In the genomic region with DNA sequence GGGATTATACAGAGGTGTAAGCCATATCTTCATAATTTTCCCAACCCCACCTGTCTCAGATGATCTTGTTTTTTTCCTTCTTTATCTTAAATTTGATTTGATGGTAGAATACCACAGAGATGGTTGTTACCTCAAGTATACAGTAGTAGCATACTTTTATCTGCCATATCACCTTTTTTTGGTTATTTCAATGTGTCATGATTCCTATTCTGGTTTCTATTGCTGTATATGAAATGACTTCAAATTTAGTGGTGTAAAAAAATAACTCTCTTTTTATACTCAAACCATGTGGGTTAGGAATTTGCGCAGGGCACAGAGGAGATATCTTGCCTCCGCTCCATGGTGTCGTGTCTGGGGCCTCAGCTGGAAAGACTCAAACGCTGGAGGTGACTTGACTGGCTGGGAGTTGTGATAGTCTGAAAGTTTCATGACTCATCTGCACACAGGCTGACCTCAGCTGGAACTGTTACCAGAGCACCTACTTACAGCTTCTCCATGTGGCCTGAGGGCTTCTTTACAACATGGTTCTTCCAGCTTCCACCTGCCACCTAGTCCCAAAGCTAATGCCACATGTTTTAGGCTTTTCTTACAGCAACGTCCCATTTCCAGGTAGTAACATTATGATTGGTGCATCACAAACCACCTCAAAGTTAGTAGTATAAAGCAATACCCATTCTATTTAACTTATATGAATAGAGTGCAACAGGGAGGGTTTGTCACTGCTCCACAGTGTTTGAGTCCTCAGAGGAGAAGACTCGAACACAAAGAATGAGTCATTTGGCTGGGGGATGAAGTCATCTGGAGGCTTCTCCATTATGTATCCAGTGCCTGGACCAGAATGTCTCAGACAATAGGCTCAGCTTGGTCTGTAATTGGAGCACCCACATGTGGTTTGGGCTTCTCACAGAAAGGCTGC, we compare ENCODE assay signal across 1 cellular context.
A peak's percentile ranks its signal among the peaks of the same experiment; 100 is the strongest.
TF ChIP-seq lines count a peak whose summit lies in the region.

No MANE protein-coding gene starts in this region.

TF ChIP-seq in K562, 482 proteins besides CTCF, POLR2A, EP300 and RAD21 (continued from another document and continues in another):
- no peak; the same call in 1 of the 2 replicates for TF ChIP-seq ZBTB40 (IDR thresholded peaks at IDR 0.05)
- TF ChIP-seq ZBTB40 (CRISPR knock-in tag; IDR thresholded peaks at IDR 0.05) = no peak
- 0 out of 2 replicates have a peak, but pooled peaks have one; percentile 13 for TF ChIP-seq HDAC2 (IDR thresholded peaks at IDR 0.05)
- TF ChIP-seq ZBTB7A (IDR thresholded peaks at IDR 0.05; ENCODE audit: borderline replicate concordance, control insufficient read depth, low read depth, low read length) = no peak
- no peak for TF ChIP-seq STAT5A (IDR thresholded peaks at IDR 0.05; ENCODE audit: borderline replicate concordance, low read length)
- TF ChIP-seq RBM14 (IDR thresholded peaks at IDR 0.05; ENCODE audit: borderline replicate concordance, insufficient read depth, low read depth, low read length) = no peak
- TF ChIP-seq PML (IDR thresholded peaks at IDR 0.05; ENCODE audit: low read length) = no peak
- no peak for TF ChIP-seq POU5F1 (IDR thresholded peaks at IDR 0.05; ENCODE audit: borderline replicate concordance, low read depth, low read length, partially characterized antibody)
- TF ChIP-seq NFE2 (IDR thresholded peaks at IDR 0.05; ENCODE audit: low read depth) = peak; percentile 64
- TF ChIP-seq, protein P1, sequence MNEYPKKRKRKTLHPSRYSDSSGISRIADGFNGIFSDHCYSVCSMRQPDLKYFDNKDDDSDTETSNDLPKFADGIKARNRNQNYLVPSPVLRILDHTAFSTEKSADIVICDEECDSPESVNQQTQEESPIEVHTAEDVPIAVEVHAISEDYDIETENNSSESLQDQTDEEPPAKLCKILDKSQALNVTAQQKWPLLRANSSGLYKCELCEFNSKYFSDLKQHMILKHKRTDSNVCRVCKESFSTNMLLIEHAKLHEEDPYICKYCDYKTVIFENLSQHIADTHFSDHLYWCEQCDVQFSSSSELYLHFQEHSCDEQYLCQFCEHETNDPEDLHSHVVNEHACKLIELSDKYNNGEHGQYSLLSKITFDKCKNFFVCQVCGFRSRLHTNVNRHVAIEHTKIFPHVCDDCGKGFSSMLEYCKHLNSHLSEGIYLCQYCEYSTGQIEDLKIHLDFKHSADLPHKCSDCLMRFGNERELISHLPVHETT (CRISPR knock-in tag; conservative IDR thresholded peaks at IDR 0.05 in 1 of 2, IDR thresholded peaks at IDR 0.05 in 1 of 2) = no peak
- TF ChIP-seq SAFB2 (IDR thresholded peaks at IDR 0.05; ENCODE audit: borderline replicate concordance, low read depth, low read length, severe bottlenecking) = no peak
- TF ChIP-seq MYNN (IDR thresholded peaks at IDR 0.05) = no peak
- TF ChIP-seq MYNN (CRISPR knock-in tag; IDR thresholded peaks at IDR 0.05) = no peak
- TF ChIP-seq, protein P2, sequence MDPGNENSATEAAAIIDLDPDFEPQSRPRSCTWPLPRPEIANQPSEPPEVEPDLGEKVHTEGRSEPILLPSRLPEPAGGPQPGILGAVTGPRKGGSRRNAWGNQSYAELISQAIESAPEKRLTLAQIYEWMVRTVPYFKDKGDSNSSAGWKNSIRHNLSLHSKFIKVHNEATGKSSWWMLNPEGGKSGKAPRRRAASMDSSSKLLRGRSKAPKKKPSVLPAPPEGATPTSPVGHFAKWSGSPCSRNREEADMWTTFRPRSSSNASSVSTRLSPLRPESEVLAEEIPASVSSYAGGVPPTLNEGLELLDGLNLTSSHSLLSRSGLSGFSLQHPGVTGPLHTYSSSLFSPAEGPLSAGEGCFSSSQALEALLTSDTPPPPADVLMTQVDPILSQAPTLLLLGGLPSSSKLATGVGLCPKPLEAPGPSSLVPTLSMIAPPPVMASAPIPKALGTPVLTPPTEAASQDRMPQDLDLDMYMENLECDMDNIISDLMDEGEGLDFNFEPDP (CRISPR knock-in tag; IDR thresholded peaks at IDR 0.05) = no peak
- no peak for TF ChIP-seq PTRF (tag; IDR thresholded peaks at IDR 0.05)
- TF ChIP-seq BRD9 (IDR thresholded peaks at IDR 0.05; ENCODE audit: low read depth, partially characterized antibody) = peak; percentile 53
- TF ChIP-seq, protein P3, sequence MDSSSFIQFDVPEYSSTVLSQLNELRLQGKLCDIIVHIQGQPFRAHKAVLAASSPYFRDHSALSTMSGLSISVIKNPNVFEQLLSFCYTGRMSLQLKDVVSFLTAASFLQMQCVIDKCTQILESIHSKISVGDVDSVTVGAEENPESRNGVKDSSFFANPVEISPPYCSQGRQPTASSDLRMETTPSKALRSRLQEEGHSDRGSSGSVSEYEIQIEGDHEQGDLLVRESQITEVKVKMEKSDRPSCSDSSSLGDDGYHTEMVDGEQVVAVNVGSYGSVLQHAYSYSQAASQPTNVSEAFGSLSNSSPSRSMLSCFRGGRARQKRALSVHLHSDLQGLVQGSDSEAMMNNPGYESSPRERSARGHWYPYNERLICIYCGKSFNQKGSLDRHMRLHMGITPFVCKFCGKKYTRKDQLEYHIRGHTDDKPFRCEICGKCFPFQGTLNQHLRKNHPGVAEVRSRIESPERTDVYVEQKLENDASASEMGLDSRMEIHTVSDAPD (CRISPR knock-in tag; IDR thresholded peaks at IDR 0.05) = no peak
- TF ChIP-seq FOXJ3 (CRISPR knock-in tag; IDR thresholded peaks at IDR 0.05) = no peak
- peak; percentile 38; the same call in 1 of the 2 replicates for TF ChIP-seq MAFF (IDR thresholded peaks at IDR 0.05; ENCODE audit: low read length)
- TF ChIP-seq ZNF444 (CRISPR knock-in tag; IDR thresholded peaks at IDR 0.05) = no peak
- TF ChIP-seq SRSF1 (IDR thresholded peaks at IDR 0.05; ENCODE audit: low read depth, low read length) = no peak
- no peak for TF ChIP-seq ETS2 (tag; IDR thresholded peaks at IDR 0.05; ENCODE audit: borderline replicate concordance, poor library complexity, severe bottlenecking)
- TF ChIP-seq, protein P4, sequence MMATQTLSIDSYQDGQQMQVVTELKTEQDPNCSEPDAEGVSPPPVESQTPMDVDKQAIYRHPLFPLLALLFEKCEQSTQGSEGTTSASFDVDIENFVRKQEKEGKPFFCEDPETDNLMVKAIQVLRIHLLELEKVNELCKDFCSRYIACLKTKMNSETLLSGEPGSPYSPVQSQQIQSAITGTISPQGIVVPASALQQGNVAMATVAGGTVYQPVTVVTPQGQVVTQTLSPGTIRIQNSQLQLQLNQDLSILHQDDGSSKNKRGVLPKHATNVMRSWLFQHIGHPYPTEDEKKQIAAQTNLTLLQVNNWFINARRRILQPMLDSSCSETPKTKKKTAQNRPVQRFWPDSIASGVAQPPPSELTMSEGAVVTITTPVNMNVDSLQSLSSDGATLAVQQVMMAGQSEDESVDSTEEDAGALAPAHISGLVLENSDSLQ (IDR thresholded peaks at IDR 0.05) = peak; percentile 40
- TF ChIP-seq CHD1 (IDR thresholded peaks at IDR 0.05; ENCODE audit: low read length) = no peak
- no peak for TF ChIP-seq ZNF212 (CRISPR knock-in tag; IDR thresholded peaks at IDR 0.05)
- no peak for TF ChIP-seq SLC30A9 (CRISPR knock-in tag; IDR thresholded peaks at IDR 0.05)
- TF ChIP-seq RHOXF2B (CRISPR knock-in tag; conservative IDR thresholded peaks at IDR 0.05) = no peak
- peak; percentile 69 for TF ChIP-seq TAF9B (IDR thresholded peaks at IDR 0.05; ENCODE audit: partially characterized antibody)
- TF ChIP-seq AFF4 (CRISPR knock-in tag; IDR thresholded peaks at IDR 0.05) = 0 out of 2 replicates have a peak, but pooled peaks have one; percentile 51
- TF ChIP-seq TSC22D4 (tag; IDR thresholded peaks at IDR 0.05) = no peak
- TF ChIP-seq STAT6 (CRISPR knock-in tag; IDR thresholded peaks at IDR 0.05) = no peak
- no peak for TF ChIP-seq KAT8 (IDR thresholded peaks at IDR 0.05; ENCODE audit: low read depth)
- no peak for TF ChIP-seq NR2F6 (CRISPR knock-in tag; IDR thresholded peaks at IDR 0.05)
- no peak for TF ChIP-seq GTF2A2 (tag; IDR thresholded peaks at IDR 0.05)
- TF ChIP-seq ZNF77 (CRISPR knock-in tag; IDR thresholded peaks at IDR 0.05) = no peak
- TF ChIP-seq GABPB1 (CRISPR knock-in tag; IDR thresholded peaks at IDR 0.05) = no peak
